In the genomic region with DNA sequence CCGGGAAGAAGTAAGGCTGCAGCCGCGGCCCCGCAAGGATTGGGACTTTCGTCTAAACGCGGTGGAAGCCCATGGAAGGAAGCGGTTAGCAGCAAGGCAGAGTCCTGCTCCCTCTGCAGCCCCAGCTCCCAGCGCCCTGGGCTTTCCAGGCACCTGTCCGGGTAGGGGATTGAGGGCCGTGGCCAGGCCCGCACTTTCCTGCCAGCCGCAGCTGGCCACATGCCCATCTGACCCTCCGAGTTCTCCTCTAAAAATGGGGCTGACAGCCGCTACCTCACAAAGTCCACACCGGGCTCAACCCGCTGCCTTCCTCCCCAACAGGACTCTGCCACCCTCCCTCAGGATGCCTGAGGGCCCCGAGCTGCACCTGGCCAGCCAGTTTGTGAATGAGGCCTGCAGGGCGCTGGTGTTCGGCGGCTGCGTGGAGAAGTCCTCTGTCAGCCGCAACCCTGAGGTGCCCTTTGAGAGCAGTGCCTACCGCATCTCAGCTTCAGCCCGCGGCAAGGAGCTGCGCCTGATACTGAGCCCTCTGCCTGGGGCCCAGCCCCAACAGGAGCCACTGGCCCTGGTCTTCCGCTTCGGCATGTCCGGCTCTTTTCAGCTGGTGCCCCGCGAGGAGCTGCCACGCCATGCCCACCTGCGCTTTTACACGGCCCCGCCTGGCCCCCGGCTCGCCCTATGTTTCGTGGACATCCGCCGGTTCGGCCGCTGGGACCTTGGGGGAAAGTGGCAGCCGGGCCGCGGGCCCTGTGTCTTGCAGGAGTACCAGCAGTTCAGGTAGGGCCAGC, we compare ENCODE assay signal across 8 cellular contexts. TPM values are rescaled to one million over a fixed set of nuclear protein-coding genes. Genes with fewer than 3 reads are reported as not detected.
DNase-seq lines count a peak whose midpoint lies in the region; ATAC-seq and TF ChIP-seq lines count a peak whose summit lies in the region.

No MANE protein-coding gene starts in this region.

- H3K4me1 ChIP-seq in HUES6 (ENCODE audit: control insufficient read depth, insufficient read depth, low read length) (peaks cover 6% of the 10 kb centered on the region; the same call in 1 of the 2 replicates), lung (ENCODE audit: control insufficient read depth in 2 of 2, insufficient read depth in 2 of 2, low read length in 2 of 2) (peaks cover 0 to 17% of the 10 kb centered on the region in 2 donors), upper lobe of left lung (peaks cover 15 to 32% (median 22%) of the 10 kb centered on the region in 4 donors)

- peaks cover 40% of the 10 kb centered on the region for H3K27me3 ChIP-seq in HUES6 (ENCODE audit: control insufficient read depth, insufficient read depth, low read length)
- H3K27me3 ChIP-seq in lung (ENCODE audit: control insufficient read depth, insufficient read depth) = no peaks in the 10 kb centered on the region
- H3K27me3 ChIP-seq in upper lobe of left lung = no peaks in the 10 kb centered on the region

- no peak for TF ChIP-seq EP300 in upper lobe of left lung (IDR thresholded peaks at IDR 0.05)

- no peaks in the 10 kb centered on the region for H3K9me3 ChIP-seq in HUES6 (ENCODE audit: control insufficient read depth, insufficient read depth, low read depth, low read length)
- no peaks in the 10 kb centered on the region for H3K9me3 ChIP-seq in lung (ENCODE audit: control insufficient read depth in 2 of 2, insufficient read depth in 1 of 2, low read length in 1 of 2)
- no peaks in the 10 kb centered on the region for H3K9me3 ChIP-seq in upper lobe of left lung

- 43 to 53% methylated on average over 46 of the region's 46 CpGs for WGBS in lung, 2 donors
- WGBS in upper lobe of left lung, 2 donors = 48 to 64% methylated on average over 19 to 31 of the region's 46 CpGs

- H3K27ac ChIP-seq in HUES6 (ENCODE audit: low read depth, low read length) (no peak overlapping the region), lung (ENCODE audit: low read depth in 1 of 2, low read length in 1 of 2) (peak overlapping the region in 1 of 2 donors; percentile 85), upper lobe of left lung (peak overlapping the region; percentile 73 to 87 (median 81))

- TF ChIP-seq POLR2A in upper lobe of left lung (IDR thresholded peaks at IDR 0.05) = no peak

- no peak for ATAC-seq in lung (ENCODE audit: insufficient read depth, low FRiP score)
- ATAC-seq in upper lobe of left lung (ENCODE audit: low FRiP score in 2 of 2) = peak in 1 of 2 donors; percentile 8
- no peak for ATAC-seq in HG02981 (IDR thresholded peaks at IDR 0.05; ENCODE audit: unreplicated experiment)

- DNase-seq in AG09309 (ENCODE audit: low read depth) = no peak
- DNase-seq in cerebellar cortex (ENCODE audit: low spot score) = peak; percentile 46
- DNase-seq in lung (ENCODE audit: low spot score) = no peak
- peak in 1 of 2 donors; percentile 86 for DNase-seq in upper lobe of left lung
- DNase-seq in cerebellar nuclear complex (lab: John Stamatoyannopoulos, UW) = no peak
- no peak for DNase-seq in occipital lobe (lab: John Stamatoyannopoulos, UW)

- H3K4me3 ChIP-seq in AG09309 (ENCODE audit: control insufficient read depth, low read depth, low read length) (peak overlapping the region; percentile 70), HUES6 (ENCODE audit: low read depth, low read length) (peak overlapping the region; percentile 91), lung (peak overlapping the region; percentile 79), upper lobe of left lung (peak overlapping the region; percentile 62 to 94 (median 92))

- TF ChIP-seq CTCF in AG09309 (IDR thresholded peaks at IDR 0.05; ENCODE audit: control insufficient read depth, insufficient read depth, low read depth, low read length, missing control alignments) (no peak), lung (IDR thresholded peaks at IDR 0.05; ENCODE audit: control extremely low read depth, extremely low read depth) (no peak), upper lobe of left lung (IDR thresholded peaks at IDR 0.05) (no peak)

- H3K36me3 ChIP-seq in HUES6 (ENCODE audit: control insufficient read depth, insufficient read depth, low read length) (0 out of 2 replicates have a peak, but pooled peaks cover 5% of the 10 kb centered on the region), lung (ENCODE audit: control insufficient read depth in 2 of 2, insufficient read depth in 2 of 2, low read length in 2 of 2) (peaks cover 0 to 2% of the 10 kb centered on the region in 2 donors), upper lobe of left lung (peaks cover 0 to 3% (median under 1%) of the 10 kb centered on the region in 4 donors)

- H3K9ac ChIP-seq in HUES6 (ENCODE audit: low read length) = peak overlapping the region; percentile 74

RNA-seq across cellular contexts. Expression of a gene that starts 1.9 kb away (rescaled TPM):
- total RNA-seq in lung (10 to 100 TPM; 36.4 to 46.8 TPM), upper lobe of left lung (100 to 1,000 TPM in 1 of 6 donors, 10 to 100 TPM in 5; 41.8 to 272 (median 52.2) TPM), occipital lobe (26.2 TPM)
- polyA plus RNA-seq in lung = 10 to 100 TPM; 13.8 to 36.4 TPM

RNA-seq across cellular contexts. Expression of a gene that starts 12.9 kb away (rescaled TPM):
- total RNA-seq in lung (10 to 100 TPM; 36.2 to 80.7 TPM), upper lobe of left lung (100 to 1,000 TPM in 1 of 6 donors, 10 to 100 TPM in 5; 28.7 to 104 (median 76.0) TPM), occipital lobe (17.5 TPM)
- polyA plus RNA-seq in lung = 100 to 1,000 TPM in 1 of 2 donors, 10 to 100 TPM in 1; 95.6 to 135 TPM

RNA-seq across cellular contexts. Expression of a gene that starts 19.6 kb away (rescaled TPM):
- 100 to 1,000 TPM; 187 to 247 TPM for total RNA-seq in lung
- 100 to 1,000 TPM; 139 to 321 TPM for polyA plus RNA-seq in lung
- total RNA-seq in upper lobe of left lung = 1,000 to 10,000 TPM in 1 of 6 donors, 100 to 1,000 TPM in 5; 147 to 1,046 (median 251) TPM
- 70.3 TPM for total RNA-seq in occipital lobe
